12 cellular contexts compared by ENCODE assay signal in genomic region chr2:160338891-160339290, GRCh38.
DNase-seq lines count a peak whose midpoint lies in the region; ATAC-seq and TF ChIP-seq lines count a peak whose summit lies in the region.
"Had no signal": no experiment of that assay in that cellular context is flagged by ENCODE, and none has a peak within 500 bp of the region (broad histone marks: within the 10 kb centered on the region; RNA-seq: fewer than 3 reads in every experiment).

No MANE protein-coding gene starts in this region.

- H3K4me1 ChIP-seq in GM23248 (ENCODE audit: insufficient read depth), result peaks cover 65% of the 10 kb centered on the region

- no peak for ATAC-seq in stimulated activated effector memory CD8-positive, alpha-beta T cell treated with anti-CD3 and anti-CD28 coated beads, Interleukin-12 subunit alpha, Interleukin-12 subunit beta, amount 100 ng/mL, for 72 hours
- ATAC-seq: activated naive CD4-positive, alpha-beta T cell treated with anti-CD3 and anti-CD28 coated beads, Interleukin-2, amount 50 U/mL, for 72 hours had no signal

- H3K36me3 Mint-ChIP-seq in chondrocyte (ENCODE audit: low read depth), result peaks cover 2% of the 10 kb centered on the region
- H3K36me3 Mint-ChIP-seq in immature natural killer cell, result no peaks in the 10 kb centered on the region
- H3K36me3 Mint-ChIP-seq in stimulated activated effector memory CD8-positive, alpha-beta T cell treated with anti-CD3 and anti-CD28 coated beads, Interleukin-12 subunit alpha, Interleukin-12 subunit beta, amount 100 ng/mL, for 72 hours, result peaks cover 10% of the 10 kb centered on the region
- H3K36me3 Mint-ChIP-seq: activated naive CD4-positive, alpha-beta T cell treated with anti-CD3 and anti-CD28 coated beads, Interleukin-2, amount 50 U/mL, for 72 hours had no signal

- H3K27me3 Mint-ChIP-seq in chondrocyte (ENCODE audit: low read depth) (no peaks in the 10 kb centered on the region), immature natural killer cell (ENCODE audit: low read depth in 3 of 3) (peaks cover 0 to 2% (median 0%) of the 10 kb centered on the region in 3 donors)

- H3K9me3 ChIP-seq in GM23248 (ENCODE audit: low read depth), result no peaks in the 10 kb centered on the region
- H3K9me3 ChIP-seq: thoracic aorta had no signal

- peaks cover 79% of the 10 kb centered on the region for H3F3A ChIP-seq in GM23248 (ENCODE audit: insufficient read depth)

- H3K4me1 Mint-ChIP-seq in chondrocyte (ENCODE audit: low read depth), result peaks cover 85% of the 10 kb centered on the region
- peaks cover 81 to 96% of the 10 kb centered on the region in 2 donors for H3K4me1 Mint-ChIP-seq in immature natural killer cell
- H3K4me1 Mint-ChIP-seq in stimulated activated effector memory CD8-positive, alpha-beta T cell treated with anti-CD3 and anti-CD28 coated beads, Interleukin-12 subunit alpha, Interleukin-12 subunit beta, amount 100 ng/mL, for 72 hours, result peaks cover 61% of the 10 kb centered on the region

- in situ Hi-C loops in GM23248 (cut with MboI), result no loop called here
- in situ Hi-C loops in GM13977 (cut with MboI; ENCODE audit: low pct_unique_long_range_greater_than_20kb, low sequenced_read_pairs, unreplicated experiment), result no loop called here

- TF ChIP-seq CTCF in chondrocyte (IDR thresholded peaks at IDR 0.05) (no peak), GM13977 (IDR thresholded peaks at IDR 0.05; ENCODE audit: extremely low read depth, insufficient read depth, missing control alignments) (no peak)

- H3K79me2 ChIP-seq in GM23248 (ENCODE audit: insufficient read depth), result peaks cover 100% of the 10 kb centered on the region

- H3K4me3 Mint-ChIP-seq in chondrocyte (ENCODE audit: unreplicated experiment), result no peak overlapping the region
- H3K4me3 Mint-ChIP-seq in immature natural killer cell, result peak overlapping the region in 2 of 5 donors; percentile 7 to 22
- H3K4me3 Mint-ChIP-seq in stimulated activated effector memory CD8-positive, alpha-beta T cell treated with anti-CD3 and anti-CD28 coated beads, Interleukin-12 subunit alpha, Interleukin-12 subunit beta, amount 100 ng/mL, for 72 hours, result no peak overlapping the region

- peak; percentile 64 for DNase-seq in GM23248
- DNase-seq in chondrocyte (ENCODE audit: low spot score), result no peak
- no peak for DNase-seq in immature natural killer cell
- no peak for DNase-seq in stimulated activated effector memory CD8-positive, alpha-beta T cell treated with anti-CD3 and anti-CD28 coated beads, Interleukin-12 subunit alpha, Interleukin-12 subunit beta, amount 100 ng/mL, for 72 hours (ENCODE audit: low spot score in 2 of 2)
- DNase-seq in NCI-H1105 (lab: John Stamatoyannopoulos, UW), result no peak
- no peak for DNase-seq in NCI-H1417 (lab: John Stamatoyannopoulos, UW)
- no peak for DNase-seq in GM13977 (ENCODE audit: low spot score)
- DNase-seq in stimulated activated CD4-positive, alpha-beta T cell treated with anti-CD3 and anti-CD28 coated beads, Interleukin-4, amount 100 ng/mL, for 4 hours, result no peak
- DNase-seq: NCI-H1105 treated with DMSO at 0.1 percent for 48 hours; stimulated activated CD4-positive, alpha-beta T cell treated with anti-CD3 and anti-CD28 coated beads, Interleukin-2, amount 100 ng/mL, for 24 hours had no signal

- H3K4me3 ChIP-seq in GM23248, result no peak overlapping the region
- H3K4me3 ChIP-seq: thoracic aorta had no signal

- 11 to 16% methylated on average over 2 of the region's 2 CpGs for WGBS in GM23248 (ENCODE audit: low coverage in 1 of 2, low lambda C conversion rate in 2 of 2, missing lambda C conversion rate in 2 of 2), 2 experiments

- H2AFZ ChIP-seq in GM23248, result no peak overlapping the region

- H3K9ac ChIP-seq in GM23248, result peak overlapping the region; percentile 29; the same call in 1 of the 2 replicates

- peaks cover 44% of the 10 kb centered on the region for H4K20me1 ChIP-seq in GM23248 (ENCODE audit: insufficient read depth)

- H3K9me3 Mint-ChIP-seq in chondrocyte (ENCODE audit: low read depth) (no peaks in the 10 kb centered on the region), immature natural killer cell (no peaks in the 10 kb centered on the region)
- H3K9me3 Mint-ChIP-seq in stimulated activated effector memory CD8-positive, alpha-beta T cell treated with anti-CD3 and anti-CD28 coated beads, Interleukin-12 subunit alpha, Interleukin-12 subunit beta, amount 100 ng/mL, for 72 hours, result no peaks in the 10 kb centered on the region
- H3K9me3 Mint-ChIP-seq: activated naive CD4-positive, alpha-beta T cell treated with anti-CD3 and anti-CD28 coated beads, Interleukin-2, amount 50 U/mL, for 72 hours had no signal

- no peaks in the 10 kb centered on the region for H3K9me2 ChIP-seq in GM23248 (ENCODE audit: insufficient read depth)

- H3K27me3 ChIP-seq in GM23248 (replicated peaks; ENCODE audit: insufficient read depth), result no peaks in the 10 kb centered on the region

- H3K4me2 ChIP-seq in GM23248 (ENCODE audit: unreplicated experiment), result peak overlapping the region; percentile 10

- peak overlapping the region; percentile 48 for H3K27ac ChIP-seq in GM23248
- H3K27ac ChIP-seq: thoracic aorta had no signal

- H3K36me3 ChIP-seq in GM23248 (ENCODE audit: low read depth), result peaks cover 10% of the 10 kb centered on the region; the same call in 1 of the 2 replicates
- H3K36me3 ChIP-seq: thoracic aorta had no signal

- H3K27ac Mint-ChIP-seq in chondrocyte (ENCODE audit: unreplicated experiment), result peak overlapping the region; percentile 71
- peak overlapping the region in 4 of 6 donors; percentile 20 to 74 (median 72) for H3K27ac Mint-ChIP-seq in immature natural killer cell
- peak overlapping the region; percentile 16 for H3K27ac Mint-ChIP-seq in stimulated activated effector memory CD8-positive, alpha-beta T cell treated with anti-CD3 and anti-CD28 coated beads, Interleukin-12 subunit alpha, Interleukin-12 subunit beta, amount 100 ng/mL, for 72 hours

Comparison
In these comparisons a context has a peak if more than half of its experiments do, and no peak if none do; other contexts are left out.
1. H3K27ac Mint-ChIP-seq: peak in every context shown above with its lines; median percentile 72 in immature natural killer cell; 71 in chondrocyte; 16 in stimulated activated effector memory CD8-positive, alpha-beta T cell treated with anti-CD3 and anti-CD28 coated beads, Interleukin-12 subunit alpha, Interleukin-12 subunit beta, amount 100 ng/mL, for 72 hours.